Comparison of ENCODE assay signal across 8 cellular contexts in genomic region chr3:138348107-138348949, GRCh38. TPM values are rescaled to one million over a fixed set of nuclear protein-coding genes. Genes with fewer than 3 reads are reported as not detected.
DNase-seq lines count a peak whose midpoint lies in the region; ATAC-seq and TF ChIP-seq lines count a peak whose summit lies in the region.

MRAS (plus strand) TSS chr3:138348579; CDS start chr3:138372884, 24,305 bp downstream.

- peak within 1 kb of the TSS; percentile 96 for H2AFZ ChIP-seq in PC-3 (ENCODE audit: low read length)

- H3K4me1 Mint-ChIP-seq in CD4-positive, alpha-beta T cell (ENCODE audit: low read depth), result peaks cover 9% of the 10 kb centered on the region

- intact Hi-C loops in CD4-positive, alpha-beta T cell (cut with DNase I, micrococcal nuclease), result loop anchor here in 1 of 2 experiments (5.0 kb wide), 1 partner anchor 166 kb away; no protein-coding TSS in a partner anchor
- intact Hi-C loops in PC-3 (cut with micrococcal nuclease) (loop anchor here (1.0 to 5.0 kb wide), 3 partner anchors 19 to 176 kb away; partner anchors contain the start of genes DBR1 and NME9), ovary (cut with DNase I) (no loop called here)

- peaks cover 51% of the 10 kb centered on the region for H3K27me3 Mint-ChIP-seq in CD4-positive, alpha-beta T cell

- H3K9me2 ChIP-seq in PC-3 (replicated peaks; ENCODE audit: low read length), result no peaks in the 10 kb centered on the region

- H4K20me1 ChIP-seq in PC-3 (ENCODE audit: low read length), result no peaks in the 10 kb centered on the region

- H3K36me3 Mint-ChIP-seq in CD4-positive, alpha-beta T cell (ENCODE audit: low read depth), result no peaks in the 10 kb centered on the region

- POLR2A ChIA-PET in CD4-positive, alpha-beta T cell (lab: Charles Lee), result no interaction called here
- POLR2A ChIA-PET in PC-3 (lab: Charles Lee; ENCODE audit: unreplicated experiment), result no interaction called here

- no peaks in the 10 kb centered on the region for H3K4me1 ChIP-seq in PC-3 (ENCODE audit: insufficient read depth, low read length)
- H3K4me1 ChIP-seq in right atrium auricular region, result peaks cover 0 to 47% of the 10 kb centered on the region in 2 donors
- peaks cover 7% of the 10 kb centered on the region for H3K4me1 ChIP-seq in ovary (ENCODE audit: insufficient read depth)

- peaks cover 25% of the 10 kb centered on the region for H3K27me3 ChIP-seq in CD4-positive, alpha-beta T cell (ENCODE audit: control insufficient read depth, insufficient read depth, low read length)
- no peaks in the 10 kb centered on the region for H3K27me3 ChIP-seq in PC-3 (ENCODE audit: low read length)
- no peaks in the 10 kb centered on the region for H3K27me3 ChIP-seq in right atrium auricular region
- no peaks in the 10 kb centered on the region for H3K27me3 ChIP-seq in ovary

- H3K9me3 ChIP-seq in CD4-positive, alpha-beta T cell (ENCODE audit: control insufficient read depth, low read length), result no peaks in the 10 kb centered on the region
- H3K9me3 ChIP-seq in PC-3 (ENCODE audit: low read length) (no peaks in the 10 kb centered on the region), right atrium auricular region (no peaks in the 10 kb centered on the region), ovary (no peaks in the 10 kb centered on the region)

- H3K36me3 ChIP-seq in PC-3 (ENCODE audit: low read depth, low read length) (no peaks in the 10 kb centered on the region), right atrium auricular region (no peaks in the 10 kb centered on the region), ovary (no peaks in the 10 kb centered on the region)

- CTCF ChIA-PET in CD4-positive, alpha-beta T cell (lab: Charles Lee), result no interaction called here
- CTCF ChIA-PET in PC-3 (lab: Charles Lee), result interaction anchor here (0.6 kb wide), 1 partner anchor 174 kb away, joined by 4 read pairs; no protein-coding TSS in a partner anchor

- H3F3A ChIP-seq in PC-3 (ENCODE audit: low read length, unreplicated experiment), result no peaks in the 10 kb centered on the region

- peak; percentile 15 for TF ChIP-seq CTCF in CD4-positive, alpha-beta T cell (IDR thresholded peaks at IDR 0.05)
- TF ChIP-seq CTCF in PC-3 (conservative IDR thresholded peaks at IDR 0.05; ENCODE audit: low read depth, low read length) (peak; percentile 39; the same call in 1 of the 2 replicates), astrocyte of the cerebellum (IDR thresholded peaks at IDR 0.05; ENCODE audit: low read depth, low read length, missing control alignments) (peak; percentile 48), right atrium auricular region (IDR thresholded peaks at IDR 0.05) (peak; percentile 45 to 56), ovary (IDR thresholded peaks at IDR 0.05) (peak in 2 of 3 donors; percentile 56 to 65)

- H3K4me2 ChIP-seq in PC-3 (ENCODE audit: low read length), result peak within 1 kb of the TSS; percentile 86

- no peak for TF ChIP-seq EP300 in ovary (IDR thresholded peaks at IDR 0.05)

- H3K79me2 ChIP-seq in PC-3 (ENCODE audit: low read length), result no peaks in the 10 kb centered on the region

- no peak for TF ChIP-seq POLR2A in ovary (IDR thresholded peaks at IDR 0.05)

- H3K27ac ChIP-seq in CD4-positive, alpha-beta T cell (ENCODE audit: low read depth, low read length), result no peak within 1 kb of the TSS
- H3K27ac ChIP-seq in PC-3 (ENCODE audit: low read length), result no peak within 1 kb of the TSS
- peak within 1 kb of the TSS; percentile 94 to 97 for H3K27ac ChIP-seq in right atrium auricular region
- peak within 1 kb of the TSS; percentile 98 for H3K27ac ChIP-seq in ovary

- peak within 1 kb of the TSS; percentile 5 for H3K27ac Mint-ChIP-seq in CD4-positive, alpha-beta T cell

- peak within 1 kb of the TSS; percentile 89 for H3K4me3 Mint-ChIP-seq in CD4-positive, alpha-beta T cell

- BruUV-seq in PC-3 (replicated peaks; lab: Mats Ljungman, UMichigan), result no TSS peak

- DNase-seq in CD4-positive, alpha-beta T cell, result peak in 4 of 10 experiments; percentile 2 to 27 (median 6)
- DNase-seq in PC-3 (peak; percentile 57), astrocyte of the cerebellum (ENCODE audit: low read depth) (no peak), right atrium auricular region (ENCODE audit: low spot score) (peak; percentile 87), ovary (peak; percentile 75 to 85 (median 79)), activated gamma-delta T cell treated with Interleukin-2 at 50 U/mL for 16 hours (no peak)

- peak within 1 kb of the TSS; percentile 47 for H3K9ac ChIP-seq in PC-3 (ENCODE audit: low read length)

- 0% methylated on average over 49 to 111 of the region's 111 CpGs for WGBS in ovary, 3 donors

- peak; percentile 66 for ATAC-seq in CD4-positive, alpha-beta T cell (ENCODE audit: poor library complexity)
- ATAC-seq in HG03521 (IDR thresholded peaks at IDR 0.05; ENCODE audit: unreplicated experiment) (peak; percentile 58), PC-3 (peak; percentile 78), GM18502 (IDR thresholded peaks at IDR 0.05; ENCODE audit: poor library complexity, unreplicated experiment) (no peak)

- no peaks in the 10 kb centered on the region for H3K9me3 Mint-ChIP-seq in CD4-positive, alpha-beta T cell

- H3K4me3 ChIP-seq in PC-3 (ENCODE audit: low read length), result peak within 1 kb of the TSS; percentile 84
- peak within 1 kb of the TSS; percentile 62 for H3K4me3 ChIP-seq in astrocyte of the cerebellum (ENCODE audit: low read depth, low read length)
- H3K4me3 ChIP-seq in right atrium auricular region, result peak within 1 kb of the TSS; percentile 88 to 94
- H3K4me3 ChIP-seq in ovary, result peak within 1 kb of the TSS; percentile 83

- in situ Hi-C loops in astrocyte of the cerebellum (cut with HindIII; ENCODE audit: low sequenced_read_pairs), result no loop called here

RNA-seq across cellular contexts. Expression of gene MRAS, which starts in this region (rescaled TPM):
- total RNA-seq in CD4-positive, alpha-beta T cell, result under 1 TPM; 0.45 to 0.47 TPM
- 2.8 and 5.3 TPM in 2 replicates for total RNA-seq in PC-3 (2014; rRNA removed)
- total RNA-seq in right atrium auricular region, result 100 to 1,000 TPM; 174 to 288 TPM
- total RNA-seq in ovary, result 100 to 1,000 TPM in 2 of 7 donors, 10 to 100 TPM in 5; 35.9 to 148 (median 86.0) TPM
- 10 to 100 TPM; 46.4 to 76.2 TPM for polyA plus RNA-seq in ovary

Comparison
In these comparisons a context has a peak if more than half of its experiments do, and no peak if none do; other contexts are left out.
1. Peak in ATAC-seq in CD4-positive, alpha-beta T cell; RNA of the gene not detected or under 1 TPM.
2. DNase-seq: peak in PC-3 (single experiment), right atrium auricular region (single experiment) and ovary (5 of 5); none in astrocyte of the cerebellum (single experiment) and activated gamma-delta T cell treated with Interleukin-2 at 50 U/mL for 16 hours (single experiment).
3. H3K27ac ChIP-seq: peak in right atrium auricular region (2 of 2) and ovary (2 of 2); none in CD4-positive, alpha-beta T cell (single experiment) and PC-3 (single experiment).
4. Peak in every context shown above with its lines, with median percentiles within 50 percentile points of each other: CTCF ChIP-seq and H3K4me3 ChIP-seq.